In the genomic region with DNA sequence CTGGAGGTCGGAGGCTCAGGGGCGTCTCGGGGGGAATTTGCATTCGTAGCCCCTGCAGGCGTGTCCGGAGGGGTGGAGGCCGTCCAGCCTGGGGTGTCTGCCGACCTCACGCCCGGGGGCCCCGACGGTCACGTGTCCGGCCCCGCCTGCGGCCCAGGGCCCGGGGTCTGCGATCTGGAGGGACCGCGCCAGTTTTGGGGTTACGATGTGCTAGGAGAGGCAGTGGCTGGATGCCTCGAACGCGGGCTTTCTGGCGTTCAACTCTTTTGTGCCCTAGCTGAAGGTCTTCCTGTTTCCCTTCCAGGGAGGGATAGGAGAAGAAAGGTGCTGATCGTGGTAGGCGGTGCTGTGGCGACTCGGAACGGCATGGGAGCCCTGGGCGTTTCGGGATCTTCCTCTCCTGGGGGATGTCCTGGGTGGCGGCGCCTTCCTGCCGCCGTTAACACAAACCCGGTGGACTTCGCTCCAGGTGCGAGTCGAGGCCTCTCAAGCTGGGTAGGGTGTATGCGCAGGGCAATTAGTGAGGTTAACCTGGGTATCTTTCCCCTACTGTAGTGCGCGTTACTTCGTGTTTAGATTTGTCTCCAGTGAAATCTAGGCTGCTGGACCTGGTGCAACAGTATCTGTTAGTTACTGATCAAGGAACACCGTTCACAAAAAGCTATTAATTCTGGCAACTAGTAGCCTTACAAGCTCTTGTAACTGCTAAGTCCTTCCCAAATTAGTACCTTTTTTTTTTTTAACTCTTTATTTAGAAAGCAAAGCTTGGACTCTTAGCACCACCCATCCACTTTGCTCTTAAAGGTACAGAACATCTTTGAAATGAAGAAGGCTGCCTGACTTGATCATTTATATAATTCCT, we compare ENCODE assay signal across 8 cellular contexts. TPM values are rescaled to one million over a fixed set of nuclear protein-coding genes. Genes with fewer than 3 reads are reported as not detected.
A peak's percentile ranks its signal among the peaks of the same experiment; 100 is the strongest.
DNase-seq lines count a peak whose midpoint lies in the region; ATAC-seq, FAIRE-seq and TF ChIP-seq lines count a peak whose summit lies in the region.

No MANE protein-coding gene starts in this region.

- H3K4me1 ChIP-seq in DND-41 (ENCODE audit: insufficient read depth, low read length) (peaks cover 35% of the 10 kb centered on the region), K562 (replicated peaks in 1 of 2; ENCODE audit: control insufficient read depth in 2 of 2, insufficient read depth in 2 of 2, low read length in 2 of 2) (peaks cover 27 to 39% of the 10 kb centered on the region in 2 experiments; a peak in 4 of 5 replicates), keratinocyte (ENCODE audit: control insufficient read depth, extremely low read depth, insufficient read depth, low read length) (peaks cover 14% of the 10 kb centered on the region)

- ATAC-seq in DND-41 (ENCODE audit: insufficient read depth, low read depth) (no peak), HG02852 (IDR thresholded peaks at IDR 0.05; ENCODE audit: unreplicated experiment) (peak; percentile 0), K562 (peak; percentile 39)

- dilution Hi-C loops in keratinocyte (cut with MboI; ENCODE audit: extremely low pct_ligation_motif_present, low sequenced_read_pairs) = no loop called here

- peak overlapping the region; percentile 86 for H2AFZ ChIP-seq in DND-41 (ENCODE audit: low read depth, low read length)
- peak overlapping the region; percentile 83 for H2AFZ ChIP-seq in K562 (ENCODE audit: low read depth, low read length)
- H2AFZ ChIP-seq in keratinocyte (ENCODE audit: control insufficient read depth, low read length) = peak overlapping the region; percentile 87

- TF ChIP-seq POLR2A in K562 (conservative IDR thresholded peaks at IDR 0.05) = no peak

- intact Hi-C loops in K562 (cut with micrococcal nuclease) = loop anchor here (5.0 kb wide), 1 partner anchor 79 kb away; no protein-coding TSS in a partner anchor

- in situ Hi-C loops in SK-MEL-5 (cut with HindIII; ENCODE audit: low pct_unique_long_range_greater_than_20kb, low sequenced_read_pairs) = no loop called here
- in situ Hi-C loops in K562 (cut with MboI) = no loop called here

- POLR2A ChIA-PET in K562 (lab: Yijun Ruan, JAX) = interaction anchor here (0.6 to 1.9 kb wide), 8 partner anchors 11 to 743 kb away, joined by 3 to 7 read pairs (median 4); no protein-coding TSS in a partner anchor

- H3K27ac ChIP-seq in DND-41 (ENCODE audit: low read length) (peak overlapping the region; percentile 53), K562 (ENCODE audit: extremely low read depth, low read depth, low read length) (peak overlapping the region; percentile 80), keratinocyte (ENCODE audit: control insufficient read depth, insufficient read depth, low read length) (peak overlapping the region; percentile 68)

- DNase-seq in DND-41 (peak; percentile 20), SK-MEL-5 (ENCODE audit: low read depth, low spot score) (peak; percentile 47), K562 (ENCODE audit: extremely low read depth in 1 of 4, low spot score in 3 of 4) (peak; percentile 31 to 56 (median 44)), keratinocyte (ENCODE audit: low read depth, low spot score) (no peak), amniotic stem cell (lab: John Stamatoyannopoulos, UW) (no peak), hippocampal formation (lab: John Stamatoyannopoulos, UW) (no peak)
- peak; percentile 9 for DNase-seq in stimulated activated CD4-positive, alpha-beta T cell treated with anti-CD3 and anti-CD28 coated beads, Interleukin-12 subunit alpha, Interleukin-12 subunit beta, amount 100 ng/mL, for 4 hours

- H3K4me2 ChIP-seq in DND-41 (ENCODE audit: insufficient read depth, low read length) = peak overlapping the region; percentile 96
- peak overlapping the region; percentile 85 for H3K4me2 ChIP-seq in K562 (ENCODE audit: insufficient read depth, low read length)
- H3K4me2 ChIP-seq in keratinocyte (ENCODE audit: control insufficient read depth, extremely low read depth, insufficient read depth, low read depth, low read length) = peak overlapping the region; percentile 72

- TF ChIP-seq EP300 in K562 (IDR thresholded peaks at IDR 0.05; ENCODE audit: low read length) = no peak

- no peak for TF ChIP-seq RAD21 in K562 (CRISPR knock-in tag; conservative IDR thresholded peaks at IDR 0.05 in 1 of 2, IDR thresholded peaks at IDR 0.05 in 1 of 2)

- peaks cover 72% of the 10 kb centered on the region for H3K79me2 ChIP-seq in DND-41 (ENCODE audit: insufficient read depth, low read length)
- H3K79me2 ChIP-seq in K562 (ENCODE audit: control insufficient read depth, insufficient read depth, low read length) = peaks cover 67% of the 10 kb centered on the region
- peaks cover 50% of the 10 kb centered on the region for H3K79me2 ChIP-seq in keratinocyte (ENCODE audit: control insufficient read depth, insufficient read depth, low read length)

- peak overlapping the region; percentile 59 to 90 for H3K4me3 ChIP-seq in DND-41 (ENCODE audit: low read depth in 1 of 2, low read length in 2 of 2)
- H3K4me3 ChIP-seq in K562 = peak overlapping the region; percentile 61
- H3K4me3 ChIP-seq in keratinocyte (ENCODE audit: control insufficient read depth in 2 of 3, extremely low read depth in 1 of 3, insufficient read depth in 2 of 3, low read depth in 1 of 3, low read length in 3 of 3) = peak overlapping the region; percentile 70 to 88 (median 82)

- H3K9ac ChIP-seq in DND-41 (ENCODE audit: low read depth, low read length) (peak overlapping the region; percentile 80), K562 (ENCODE audit: insufficient read depth in 1 of 2, low read depth in 2 of 2, low read length in 2 of 2) (peak overlapping the region; percentile 75 to 90), keratinocyte (ENCODE audit: control insufficient read depth, extremely low read depth, insufficient read depth, low read length) (peak overlapping the region; percentile 81)

- 2% methylated on average over 40 of the region's 45 CpGs for WGBS in K562 (ENCODE audit: insufficient coverage, low coverage, missing lambda C conversion rate)

- H3K27me3 ChIP-seq in DND-41 (ENCODE audit: insufficient read depth, low read length, poor library complexity) (no peaks in the 10 kb centered on the region), K562 (ENCODE audit: control insufficient read depth in 2 of 2, insufficient read depth in 2 of 2, low read length in 2 of 2) (no peaks in the 10 kb centered on the region), keratinocyte (ENCODE audit: control insufficient read depth, extremely low read depth, insufficient read depth, low read length) (no peaks in the 10 kb centered on the region)

- H3K9me3 ChIP-seq in DND-41 (ENCODE audit: insufficient read depth, low read length, severe bottlenecking) (no peaks in the 10 kb centered on the region), K562 (replicated peaks; ENCODE audit: control insufficient read depth, insufficient read depth, low read depth, low read length) (no peaks in the 10 kb centered on the region), keratinocyte (ENCODE audit: control insufficient read depth, low read depth, low read length) (no peaks in the 10 kb centered on the region)

- H4K20me1 ChIP-seq in DND-41 (ENCODE audit: insufficient read depth, low read length) (peaks cover 46% of the 10 kb centered on the region; the same call in 1 of the 2 replicates), K562 (replicated peaks; ENCODE audit: control insufficient read depth, insufficient read depth, low read length) (peaks cover 31% of the 10 kb centered on the region), keratinocyte (ENCODE audit: control insufficient read depth, extremely low read depth, insufficient read depth, low read length) (no peaks in the 10 kb centered on the region)

- CTCF ChIA-PET in K562 (lab: Yijun Ruan, JAX; ENCODE audit: low intra/inter-chr PET ratio) = no interaction called here

- H3K36me3 ChIP-seq in DND-41 (ENCODE audit: insufficient read depth, low read length) (no peaks in the 10 kb centered on the region; the same call in 1 of the 2 replicates), K562 (ENCODE audit: control insufficient read depth, insufficient read depth, low read length) (peaks cover 18% of the 10 kb centered on the region; the same call in 2 of the 3 replicates), keratinocyte (ENCODE audit: control insufficient read depth in 2 of 2, extremely low read depth in 1 of 2, insufficient read depth in 2 of 2, low read length in 2 of 2) (no peaks in the 10 kb centered on the region)

- FAIRE-seq in K562 (lab: Jason Lieb, UNC) (peak; percentile 61), keratinocyte (lab: Jason Lieb, UNC) (no peak)

- no TSS peak for BruUV-seq in K562 (replicated peaks; lab: Mats Ljungman, UMichigan)

- no peak for TF ChIP-seq CTCF in DND-41 (IDR thresholded peaks at IDR 0.05; ENCODE audit: borderline replicate concordance, extremely low read depth, low read length, poor library complexity, severe bottlenecking)
- TF ChIP-seq CTCF in K562 (IDR thresholded peaks at IDR 0.05 in 2 of 3, conservative IDR thresholded peaks at IDR 0.05 in 1 of 3; ENCODE audit: insufficient read depth in 2 of 3, low read depth in 1 of 3, low read length in 3 of 3) = no peak
- no peak for TF ChIP-seq CTCF in keratinocyte (optimal IDR thresholded peaks at IDR 0.05 in 1 of 3, IDR thresholded peaks at IDR 0.05 in 1 of 3, conservative IDR thresholded peaks at IDR 0.05 in 1 of 3; ENCODE audit: extremely low read depth in 1 of 3, insufficient read depth in 2 of 3, low read length in 3 of 3)

- no peaks in the 10 kb centered on the region for H3K9me1 ChIP-seq in K562 (ENCODE audit: control insufficient read depth, insufficient read depth, low read length)
- H3K9me1 ChIP-seq in keratinocyte (ENCODE audit: control insufficient read depth, extremely low read depth, insufficient read depth, low read length) = no peaks in the 10 kb centered on the region

RNA-seq across cellular contexts. Expression of a gene that starts 1.3 kb away (rescaled TPM):
- 30.0 and 35.1 TPM in 2 replicates for total RNA-seq in SK-MEL-5 (2014; rRNA removed; shearing (Covaris generic))
- polyA plus RNA-seq in SK-MEL-5 (2015; cell fraction: cytosol; rRNA removed) = 56.7 and 60.6 TPM in 2 replicates
- polyA plus RNA-seq in SK-MEL-5 (2015; cell fraction: nucleus; rRNA removed) = 99.8 and 138 TPM in 2 replicates
- 47.3 and 76.5 TPM in 2 replicates for total RNA-seq in K562 (2011; cell fraction: chromatin; rRNA removed; ENCODE audit: low replicate concordance)
- 65.9 and 69.3 TPM in 2 replicates for total RNA-seq in K562 (2011; cell fraction: nucleolus; rRNA removed)
- total RNA-seq in K562 (2011; cell fraction: nucleoplasm; rRNA removed) = 70.5 and 70.8 TPM in 2 replicates
- total RNA-seq in K562 (2014; rRNA removed) = 50.4 and 57.2 TPM in 2 replicates
- total RNA-seq in K562 (2014; rRNA removed; fragmentation: Illumina TruSeq; extraction: Trizol) = 24.5 and 29.4 TPM in 2 replicates
- 36.4 and 41.2 TPM in 2 replicates for total RNA-seq in K562 (2015; rRNA removed; fragmentation: Illumina TruSeq; extraction: Trizol)
- total RNA-seq in K562 (2021) = 40.7 and 44.9 TPM in 2 replicates
- polyA plus RNA-seq in K562 (2011; rRNA removed) = 46.8 and 48.4 TPM in 2 replicates
- polyA plus RNA-seq in K562 (2011; cell fraction: cytosol; rRNA removed) = 54.8 and 62.0 TPM in 2 replicates
- 198 and 242 TPM in 2 replicates for polyA plus RNA-seq in K562 (2011; cell fraction: nucleus; rRNA removed)
- polyA plus RNA-seq in K562 (2012) = 24.4 and 26.8 TPM in 2 replicates
- polyA plus RNA-seq in K562 (2014; fragmentation: Illumina TruSeq; extraction: Trizol) = 58.3 and 63.8 TPM in 2 replicates
- polyA plus RNA-seq in K562 (2014; fragmentation: Nextera tagmentation; extraction: Ambion mirVana) = 10 to 100 TPM; 12.9 to 13.2 TPM
- polyA plus RNA-seq in K562 (2014; rRNA removed) = 34.9 and 40.7 TPM in 2 replicates
- polyA minus RNA-seq in K562 (2011; rRNA and poly(A)+ RNA removed) = 62.1 and 70.8 TPM in 2 replicates
- 57.1 and 64.3 TPM in 2 replicates for polyA minus RNA-seq in K562 (2011; cell fraction: cytosol; rRNA and poly(A)+ RNA removed)
- polyA minus RNA-seq in K562 (2011; cell fraction: nucleus; rRNA and poly(A)+ RNA removed) = 25.3 and 35.0 TPM in 2 replicates
- polyA plus RNA-seq in keratinocyte = 24.1 to 39.5 TPM (median 31.3 TPM) in 3 replicates
- polyA plus RNA-seq in keratinocyte (2011; ENCODE audit: low read depth) = 33.6 TPM
- polyA plus RNA-seq in keratinocyte (2011; cell fraction: cytosol; rRNA removed) = 16.5 and 16.6 TPM in 2 replicates
- polyA plus RNA-seq in keratinocyte (2011; cell fraction: nucleus; rRNA removed) = 106 and 125 TPM in 2 replicates
- 15.7 and 21.0 TPM in 2 replicates for polyA plus RNA-seq in keratinocyte (2012; ENCODE audit: low replicate concordance)
- 65.2 to 105 TPM (median 75.1 TPM) in 3 replicates for polyA minus RNA-seq in keratinocyte
- 49.1 TPM for polyA minus RNA-seq in keratinocyte (2011; cell fraction: cytosol; rRNA and poly(A)+ RNA removed)
- 69.1 and 71.8 TPM in 2 replicates for polyA minus RNA-seq in keratinocyte (2011; cell fraction: nucleus; rRNA and poly(A)+ RNA removed)

Comparison
In these comparisons a context has a peak if more than half of its experiments do, and no peak if none do; other contexts are left out.
1. DNase-seq: peak in DND-41 (single experiment), SK-MEL-5 (single experiment), K562 (4 of 4) and stimulated activated CD4-positive, alpha-beta T cell treated with anti-CD3 and anti-CD28 coated beads, Interleukin-12 subunit alpha, Interleukin-12 subunit beta, amount 100 ng/mL, for 4 hours (single experiment); none in keratinocyte (single experiment), amniotic stem cell (single experiment) and hippocampal formation (0 of 2).
2. Peak in every context shown above with its lines, with median percentiles within 50 percentile points of each other: H2AFZ ChIP-seq, H3K27ac ChIP-seq, H3K4me2 ChIP-seq, H3K4me3 ChIP-seq and H3K9ac ChIP-seq.